Comparison of ENCODE assay signal across 2 cellular contexts in genomic region chr1:233080286-233080685, GRCh38.
A peak's percentile ranks its signal among the peaks of the same experiment; 100 is the strongest.
TF ChIP-seq lines count a peak whose summit lies in the region.

No MANE protein-coding gene starts in this region.

TF ChIP-seq in HEK293, 187 proteins besides CTCF, POLR2A, EP300 and RAD21:
- peak; percentile 48; the same call in 1 of the 2 replicates for TF ChIP-seq ZSCAN4 (tag by site-specific recombination; IDR thresholded peaks at IDR 0.05)
- TF ChIP-seq ZNF529 (tag by site-specific recombination; IDR thresholded peaks at IDR 0.05; ENCODE audit: insufficient replicate concordance) = no peak
- no peak for TF ChIP-seq ZNF629 (tag by site-specific recombination; IDR thresholded peaks at IDR 0.05)

TF ChIP-seq in SK-N-SH, 30 proteins besides CTCF, POLR2A, EP300 and RAD21 (continued from another document):
- TF ChIP-seq IRF3 (IDR thresholded peaks at IDR 0.05; ENCODE audit: low read depth, low read length) = no peak
- no peak for TF ChIP-seq NRF1 (IDR thresholded peaks at IDR 0.05; ENCODE audit: low read depth, low read length)
- TF ChIP-seq CHD2 (IDR thresholded peaks at IDR 0.05; ENCODE audit: low read length, partially characterized antibody) = no peak
- TF ChIP-seq, protein P1, sequence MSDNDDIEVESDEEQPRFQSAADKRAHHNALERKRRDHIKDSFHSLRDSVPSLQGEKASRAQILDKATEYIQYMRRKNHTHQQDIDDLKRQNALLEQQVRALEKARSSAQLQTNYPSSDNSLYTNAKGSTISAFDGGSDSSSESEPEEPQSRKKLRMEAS (IDR thresholded peaks at IDR 0.05; ENCODE audit: low read depth) = no peak
- no peak for TF ChIP-seq ELF1 (IDR thresholded peaks at IDR 0.05)
- TF ChIP-seq, protein P2, sequence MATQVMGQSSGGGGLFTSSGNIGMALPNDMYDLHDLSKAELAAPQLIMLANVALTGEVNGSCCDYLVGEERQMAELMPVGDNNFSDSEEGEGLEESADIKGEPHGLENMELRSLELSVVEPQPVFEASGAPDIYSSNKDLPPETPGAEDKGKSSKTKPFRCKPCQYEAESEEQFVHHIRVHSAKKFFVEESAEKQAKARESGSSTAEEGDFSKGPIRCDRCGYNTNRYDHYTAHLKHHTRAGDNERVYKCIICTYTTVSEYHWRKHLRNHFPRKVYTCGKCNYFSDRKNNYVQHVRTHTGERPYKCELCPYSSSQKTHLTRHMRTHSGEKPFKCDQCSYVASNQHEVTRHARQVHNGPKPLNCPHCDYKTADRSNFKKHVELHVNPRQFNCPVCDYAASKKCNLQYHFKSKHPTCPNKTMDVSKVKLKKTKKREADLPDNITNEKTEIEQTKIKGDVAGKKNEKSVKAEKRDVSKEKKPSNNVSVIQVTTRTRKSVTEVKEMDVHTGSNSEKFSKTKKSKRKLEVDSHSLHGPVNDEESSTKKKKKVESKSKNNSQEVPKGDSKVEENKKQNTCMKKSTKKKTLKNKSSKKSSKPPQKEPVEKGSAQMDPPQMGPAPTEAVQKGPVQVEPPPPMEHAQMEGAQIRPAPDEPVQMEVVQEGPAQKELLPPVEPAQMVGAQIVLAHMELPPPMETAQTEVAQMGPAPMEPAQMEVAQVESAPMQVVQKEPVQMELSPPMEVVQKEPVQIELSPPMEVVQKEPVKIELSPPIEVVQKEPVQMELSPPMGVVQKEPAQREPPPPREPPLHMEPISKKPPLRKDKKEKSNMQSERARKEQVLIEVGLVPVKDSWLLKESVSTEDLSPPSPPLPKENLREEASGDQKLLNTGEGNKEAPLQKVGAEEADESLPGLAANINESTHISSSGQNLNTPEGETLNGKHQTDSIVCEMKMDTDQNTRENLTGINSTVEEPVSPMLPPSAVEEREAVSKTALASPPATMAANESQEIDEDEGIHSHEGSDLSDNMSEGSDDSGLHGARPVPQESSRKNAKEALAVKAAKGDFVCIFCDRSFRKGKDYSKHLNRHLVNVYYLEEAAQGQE (IDR thresholded peaks at IDR 0.05; ENCODE audit: low read depth, low read length) = no peak
- TF ChIP-seq TCF12 (IDR thresholded peaks at IDR 0.05) = no peak
- no peak for TF ChIP-seq MEF2A (IDR thresholded peaks at IDR 0.05; ENCODE audit: borderline replicate concordance, low read depth)
- TF ChIP-seq RXRA (IDR thresholded peaks at IDR 0.05; ENCODE audit: borderline replicate concordance, low read depth) = no peak
- TF ChIP-seq, protein P3, sequence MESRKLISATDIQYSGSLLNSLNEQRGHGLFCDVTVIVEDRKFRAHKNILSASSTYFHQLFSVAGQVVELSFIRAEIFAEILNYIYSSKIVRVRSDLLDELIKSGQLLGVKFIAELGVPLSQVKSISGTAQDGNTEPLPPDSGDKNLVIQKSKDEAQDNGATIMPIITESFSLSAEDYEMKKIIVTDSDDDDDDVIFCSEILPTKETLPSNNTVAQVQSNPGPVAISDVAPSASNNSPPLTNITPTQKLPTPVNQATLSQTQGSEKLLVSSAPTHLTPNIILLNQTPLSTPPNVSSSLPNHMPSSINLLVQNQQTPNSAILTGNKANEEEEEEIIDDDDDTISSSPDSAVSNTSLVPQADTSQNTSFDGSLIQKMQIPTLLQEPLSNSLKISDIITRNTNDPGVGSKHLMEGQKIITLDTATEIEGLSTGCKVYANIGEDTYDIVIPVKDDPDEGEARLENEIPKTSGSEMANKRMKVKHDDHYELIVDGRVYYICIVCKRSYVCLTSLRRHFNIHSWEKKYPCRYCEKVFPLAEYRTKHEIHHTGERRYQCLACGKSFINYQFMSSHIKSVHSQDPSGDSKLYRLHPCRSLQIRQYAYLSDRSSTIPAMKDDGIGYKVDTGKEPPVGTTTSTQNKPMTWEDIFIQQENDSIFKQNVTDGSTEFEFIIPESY (IDR thresholded peaks at IDR 0.05; ENCODE audit: borderline replicate concordance, low read depth) = no peak
- no peak for TF ChIP-seq RCOR1 (IDR thresholded peaks at IDR 0.05; ENCODE audit: low read length)
- TF ChIP-seq TAF1 (IDR thresholded peaks at IDR 0.05; ENCODE audit: borderline replicate concordance, low read depth, low read length) = no peak
- TF ChIP-seq FOXJ3 (CRISPR knock-in tag; IDR thresholded peaks at IDR 0.05) = no peak
- no peak for TF ChIP-seq PBX3 (IDR thresholded peaks at IDR 0.05)
